15 cellular contexts compared by ENCODE assay signal in genomic region chr2:191929288-191929687, GRCh38.
"Had no signal": no experiment of that assay in that cellular context is flagged by ENCODE, and none has a peak within 500 bp of the region (broad histone marks: within the 10 kb centered on the region; RNA-seq: fewer than 3 reads in every experiment).

No MANE protein-coding gene starts in this region.

- H3K4me2 ChIP-seq: smooth muscle cell had no signal

- H3K27ac ChIP-seq: dorsolateral prefrontal cortex, heart left ventricle, right atrium auricular region had no signal

- H3K27me3 ChIP-seq: dorsolateral prefrontal cortex, heart left ventricle, right atrium auricular region had no signal

- DNase-seq: dorsolateral prefrontal cortex; effector CD8-positive, alpha-beta T cell; foreskin melanocyte; heart left ventricle; hippocampal formation; left colon; mammary epithelial cell; mucosa of descending colon; naive thymus-derived CD8-positive, alpha-beta T cell; posterior cingulate gyrus; stimulated activated CD4-positive, alpha-beta T cell treated with anti-CD3 and anti-CD28 coated beads, Interleukin-2, amount 100 ng/mL, for 48 hours; stimulated activated naive CD4-positive, alpha-beta T cell treated with Interleukin-2 at 50 U/mL for 16 hours; trophoblast cell had no signal

- H3K4me3 ChIP-seq: dorsolateral prefrontal cortex, heart left ventricle, mucosa of descending colon, right atrium auricular region, smooth muscle cell had no signal

- H3K36me3 ChIP-seq: heart left ventricle, right atrium auricular region had no signal

- H3K9me3 ChIP-seq: heart left ventricle, mucosa of descending colon, right atrium auricular region had no signal
